Comparison of ENCODE assay signal across 7 cellular contexts in genomic region chr11:44600739-44601416, GRCh38. TPM values are rescaled to one million over a fixed set of nuclear protein-coding genes. Genes with fewer than 3 reads are reported as not detected.
DNase-seq lines count a peak whose midpoint lies in the region; ATAC-seq, FAIRE-seq and TF ChIP-seq lines count a peak whose summit lies in the region.

No MANE protein-coding gene starts in this region.

- H3K36me3 Mint-ChIP-seq in activated T-helper 1 cell treated with anti-CD3 and anti-CD28 coated beads, Interleukin-12 subunit alpha, Interleukin-12 subunit beta, Interleukin-2, Interleukin-4 antibody, amounts not matched to agents 30 ng/mL and 10 ng/mL and 1 ng/mL, durations not matched to agents 14 hours and 24 hours and 36 hours (ENCODE audit: low read depth) = peaks cover 70% of the 10 kb centered on the region

- no peaks in the 10 kb centered on the region for H3K9me3 ChIP-seq in small intestine (ENCODE audit: control insufficient read depth, low read depth)

- ATAC-seq in HG03039 (IDR thresholded peaks at IDR 0.05; ENCODE audit: unreplicated experiment) (peak; percentile 25), omental fat pad (ENCODE audit: low FRiP score) (no peak)

- peak; percentile 30 for DNase-seq in GM19239 (ENCODE audit: insufficient read length, low spot score)
- DNase-seq in activated T-helper 1 cell treated with anti-CD3 and anti-CD28 coated beads, Interleukin-12 subunit alpha, Interleukin-12 subunit beta, Interleukin-2, Interleukin-4 antibody, amounts not matched to agents 30 ng/mL and 10 ng/mL and 1 ng/mL, durations not matched to agents 14 hours and 24 hours and 36 hours (ENCODE audit: low spot score) = no peak
- DNase-seq in small intestine = no peak
- DNase-seq in stimulated activated CD4-positive, alpha-beta T cell treated with anti-CD3 and anti-CD28 coated beads, Interleukin-4, amount 100 ng/mL, for 4 hours = no peak
- DNase-seq in omental fat pad (ENCODE audit: low spot score) = no peak
- no peak for DNase-seq in NCI-H187 (lab: John Stamatoyannopoulos, UW)

- TF ChIP-seq CTCF in omental fat pad (IDR thresholded peaks at IDR 0.05) = no peak

- FAIRE-seq in GM19239 (lab: Jason Lieb, UNC) (no peak), small intestine (lab: Jason Lieb, UNC) (no peak)

- peak overlapping the region; percentile 85 for H3K27ac Mint-ChIP-seq in activated T-helper 1 cell treated with anti-CD3 and anti-CD28 coated beads, Interleukin-12 subunit alpha, Interleukin-12 subunit beta, Interleukin-2, Interleukin-4 antibody, amounts not matched to agents 30 ng/mL and 10 ng/mL and 1 ng/mL, durations not matched to agents 14 hours and 24 hours and 36 hours

- H3K27ac ChIP-seq in small intestine (ENCODE audit: low read depth in 1 of 2, low read length in 1 of 2) = peak overlapping the region; percentile 56 to 78

- H3K4me1 Mint-ChIP-seq in activated T-helper 1 cell treated with anti-CD3 and anti-CD28 coated beads, Interleukin-12 subunit alpha, Interleukin-12 subunit beta, Interleukin-2, Interleukin-4 antibody, amounts not matched to agents 30 ng/mL and 10 ng/mL and 1 ng/mL, durations not matched to agents 14 hours and 24 hours and 36 hours (ENCODE audit: low read depth) = peaks cover 75% of the 10 kb centered on the region

- H3K4me3 ChIP-seq in small intestine (ENCODE audit: low read depth in 1 of 2, low read length in 2 of 2) = no peak overlapping the region

- 22 to 47% (median 46%) methylated on average over 11 of the region's 11 CpGs for WGBS in small intestine, 3 donors

- peaks cover 0 to 7% of the 10 kb centered on the region in 2 donors for H3K4me1 ChIP-seq in small intestine (ENCODE audit: control insufficient read depth in 2 of 2, insufficient read depth in 1 of 2, low read depth in 1 of 2, low read length in 1 of 2)

- intact Hi-C loops in activated T-helper 1 cell treated with anti-CD3 and anti-CD28 coated beads, Interleukin-12 subunit alpha, Interleukin-12 subunit beta, Interleukin-2, Interleukin-4 antibody, amounts not matched to agents 30 ng/mL and 10 ng/mL and 1 ng/mL, durations not matched to agents 14 hours and 24 hours and 36 hours (cut with micrococcal nuclease) = loop anchor here (1.0 kb wide), 1 partner anchor 10 kb away; no protein-coding TSS in a partner anchor

- peaks cover 0 to under 1% of the 10 kb centered on the region in 2 donors for H3K36me3 ChIP-seq in small intestine (ENCODE audit: control insufficient read depth in 2 of 2, insufficient read depth in 2 of 2, low read length in 2 of 2)

- H3K9me3 Mint-ChIP-seq in activated T-helper 1 cell treated with anti-CD3 and anti-CD28 coated beads, Interleukin-12 subunit alpha, Interleukin-12 subunit beta, Interleukin-2, Interleukin-4 antibody, amounts not matched to agents 30 ng/mL and 10 ng/mL and 1 ng/mL, durations not matched to agents 14 hours and 24 hours and 36 hours = no peaks in the 10 kb centered on the region

- H3K27me3 Mint-ChIP-seq in activated T-helper 1 cell treated with anti-CD3 and anti-CD28 coated beads, Interleukin-12 subunit alpha, Interleukin-12 subunit beta, Interleukin-2, Interleukin-4 antibody, amounts not matched to agents 30 ng/mL and 10 ng/mL and 1 ng/mL, durations not matched to agents 14 hours and 24 hours and 36 hours (ENCODE audit: insufficient read depth) = no peaks in the 10 kb centered on the region

- no peaks in the 10 kb centered on the region for H3K27me3 ChIP-seq in small intestine (ENCODE audit: control insufficient read depth in 2 of 2, insufficient read depth in 2 of 2, low read length in 2 of 2)

- H3K4me3 Mint-ChIP-seq in activated T-helper 1 cell treated with anti-CD3 and anti-CD28 coated beads, Interleukin-12 subunit alpha, Interleukin-12 subunit beta, Interleukin-2, Interleukin-4 antibody, amounts not matched to agents 30 ng/mL and 10 ng/mL and 1 ng/mL, durations not matched to agents 14 hours and 24 hours and 36 hours = no peak overlapping the region

RNA-seq across cellular contexts. Expression of gene CD82, which starts 35.4 kb away (rescaled TPM):
- total RNA-seq in activated T-helper 1 cell treated with anti-CD3 and anti-CD28 coated beads, Interleukin-12 subunit alpha, Interleukin-12 subunit beta, Interleukin-2, Interleukin-4 antibody, amounts not matched to agents 30 ng/mL and 10 ng/mL and 1 ng/mL, durations not matched to agents 14 hours and 24 hours and 36 hours = 499 and 500 TPM in 2 replicates
- polyA plus RNA-seq in small intestine = 10 to 100 TPM; 24.2 to 89.2 (median 50.5) TPM
- total RNA-seq in omental fat pad = 10 to 100 TPM in 3 of 4 donors, 1 to 10 TPM in 1; 8.9 to 30.6 (median 20.3) TPM

Comparison
In these comparisons a context has a peak if more than half of its experiments do, and no peak if none do; other contexts are left out.
1. RNA of gene CD82, which starts 35.4 kb away (total RNA-seq): 499 to 500 TPM in activated T-helper 1 cell treated with anti-CD3 and anti-CD28 coated beads, Interleukin-12 subunit alpha, Interleukin-12 subunit beta, Interleukin-2, Interleukin-4 antibody, amounts not matched to agents 30 ng/mL and 10 ng/mL and 1 ng/mL, durations not matched to agents 14 hours and 24 hours and 36 hours; 8.9 to 30.6 TPM in omental fat pad; every median in the first group is over 10 times any median in the second.